In genomic region chr3:10345911-10346310, GRCh38 we compare ENCODE assay signal across 16 cellular contexts. TPM values are rescaled to one million over a fixed set of nuclear protein-coding genes. Genes with fewer than 3 reads are reported as not detected.
DNase-seq lines count a peak whose midpoint lies in the region; ATAC-seq, FAIRE-seq and TF ChIP-seq lines count a peak whose summit lies in the region.
"Had no signal": no experiment of that assay in that cellular context is flagged by ENCODE, and none has a peak within 500 bp of the region (broad histone marks: within the 10 kb centered on the region; RNA-seq: fewer than 3 reads in every experiment).

No MANE protein-coding gene starts in this region.

- H3K4me1 ChIP-seq in BLaER1 treated with 17β-estradiol and CSF1 and Interleukin-3, amounts not matched to agents 10 nM and 100 nM: peaks cover 11 to 100% (median 89%) of the 10 kb centered on the region in 10 experiments; a peak in 19 of 20 replicates
- no peaks in the 10 kb centered on the region for H3K4me1 ChIP-seq in neuronal stem cell (ENCODE audit: control insufficient read depth in 2 of 2, insufficient read depth in 1 of 2, low read depth in 1 of 2, low read length in 2 of 2)
- peaks cover 0 to 3% of the 10 kb centered on the region in 2 experiments; a peak in 1 of 4 replicates for H3K4me1 ChIP-seq in SK-N-SH (ENCODE audit: control insufficient read depth in 1 of 2, insufficient read depth in 2 of 2, low read depth in 1 of 2, low read length in 1 of 2)

- POLR2A ChIA-PET in SK-N-SH (lab: Yijun Ruan, JAX): no interaction called here

- H3K23ac ChIP-seq in neuronal stem cell (ENCODE audit: low read depth, low read length, poor library complexity): no peak overlapping the region

- no CpG with 5 or more reads among the region's 15 CpGs for WGBS in neuronal stem cell (ENCODE audit: extremely low coverage in 2 of 2, insufficient read length in 2 of 2, insufficient replicate concordance in 1 of 2), 2 donors
- WGBS in SK-N-SH (ENCODE audit: low lambda C conversion rate): 88% methylated on average over 6 of the region's 15 CpGs

- TF ChIP-seq RAD21 in SK-N-SH (IDR thresholded peaks at IDR 0.05; ENCODE audit: low read length): no peak

- H2AFZ ChIP-seq in neuronal stem cell (ENCODE audit: low read length): no peak overlapping the region
- no peak overlapping the region for H2AFZ ChIP-seq in SK-N-SH (ENCODE audit: low read depth)

- no peak for TF ChIP-seq CTCF in SK-N-SH (IDR thresholded peaks at IDR 0.05)

- H3K9me2 ChIP-seq in SK-N-SH: no peaks in the 10 kb centered on the region

- no peaks in the 10 kb centered on the region for H3K79me2 ChIP-seq in SK-N-SH (ENCODE audit: insufficient read depth)

- peak overlapping the region in 4 of 11 experiments; percentile 10 to 48 (median 24); a peak in 4 of 22 replicates for H3K27ac ChIP-seq in BLaER1 treated with 17β-estradiol and CSF1 and Interleukin-3, amounts not matched to agents 10 nM and 100 nM
- no peak overlapping the region for H3K27ac ChIP-seq in neuronal stem cell (replicated peaks; ENCODE audit: low read length)
- no peak overlapping the region for H3K27ac ChIP-seq in SK-N-SH (ENCODE audit: low read depth in 2 of 2, low read length in 1 of 2)
- H3K27ac ChIP-seq: C4-2B had no signal

- 0 out of 22 replicates have a peak, but pooled peaks cover 0 to 6% (median 0%) of the 10 kb centered on the region in 11 experiments for H3K27me3 ChIP-seq in BLaER1 treated with 17β-estradiol and CSF1 and Interleukin-3, amounts not matched to agents 10 nM and 100 nM
- peaks cover 0 to 47% (median 0%) of the 10 kb centered on the region in 3 experiments for H3K27me3 ChIP-seq in neuronal stem cell (ENCODE audit: control insufficient read depth in 3 of 3, insufficient read depth in 3 of 3, low read depth in 1 of 3, low read length in 3 of 3)
- H3K27me3 ChIP-seq in SK-N-SH (ENCODE audit: insufficient read depth): no peaks in the 10 kb centered on the region

- H3K36me3 ChIP-seq in BLaER1 treated with 17β-estradiol and CSF1 and Interleukin-3, amounts not matched to agents 10 nM and 100 nM: peaks cover 0 to 19% (median 0%) of the 10 kb centered on the region in 11 experiments; a peak in 5 of 22 replicates
- no peaks in the 10 kb centered on the region for H3K36me3 ChIP-seq in neuronal stem cell (replicated peaks in 1 of 2; ENCODE audit: control insufficient read depth in 2 of 2, insufficient read depth in 2 of 2, low read length in 2 of 2)
- no peaks in the 10 kb centered on the region for H3K36me3 ChIP-seq in SK-N-SH (replicated peaks in 1 of 2; ENCODE audit: control insufficient read depth in 1 of 2, insufficient read depth in 2 of 2, low read length in 1 of 2)

- peak overlapping the region; percentile 51 for H2AK5ac ChIP-seq in neuronal stem cell (ENCODE audit: low read depth, low read length)

- no peak overlapping the region for H2BK12ac ChIP-seq in neuronal stem cell (ENCODE audit: low read length)

- FAIRE-seq in GM19239 (lab: Jason Lieb, UNC): no peak
- FAIRE-seq: HepG2 had no signal

- no peaks in the 10 kb centered on the region; a peak in 1 of 22 replicates for H4K20me1 ChIP-seq in BLaER1 treated with 17β-estradiol and CSF1 and Interleukin-3, amounts not matched to agents 10 nM and 100 nM
- H4K20me1 ChIP-seq in SK-N-SH (ENCODE audit: insufficient read depth): no peaks in the 10 kb centered on the region

- DNase-seq in cerebellar cortex (ENCODE audit: low spot score): peak; percentile 38
- DNase-seq in neuronal stem cell (ENCODE audit: low spot score): no peak
- DNase-seq in SK-N-SH: no peak
- DNase-seq in GM19239 (ENCODE audit: insufficient read length, low spot score): no peak
- DNase-seq in T-helper 1 cell: no peak
- DNase-seq: 8988T; CD4-positive, alpha-beta memory T cell; DMS153; DMS79; GF-D8; GOT3; H9 had no signal

- no peak overlapping the region for H2BK5ac ChIP-seq in neuronal stem cell (ENCODE audit: low read length)

- H3K4ac ChIP-seq in neuronal stem cell (ENCODE audit: low read length): no peak overlapping the region

- no peak for ATAC-seq in HG03196 (IDR thresholded peaks at IDR 0.05; ENCODE audit: unreplicated experiment)
- ATAC-seq: HepG2 had no signal

- H2BK15ac ChIP-seq in neuronal stem cell (ENCODE audit: low read length): no peak overlapping the region

- H4K8ac ChIP-seq in neuronal stem cell (ENCODE audit: low read depth, low read length): no peak overlapping the region

- CTCF ChIA-PET in SK-N-SH (lab: Yijun Ruan, JAX): interaction anchor here (1.1 to 11.5 kb wide), 6 partner anchors 17 to 393 kb away, joined by 3 to 166 read pairs (median 11); no protein-coding TSS in a partner anchor

- no peaks in the 10 kb centered on the region for H3F3A ChIP-seq in SK-N-SH (replicated peaks; ENCODE audit: insufficient read depth)

- H3K4me2 ChIP-seq in BLaER1 treated with 17β-estradiol and CSF1 and Interleukin-3, amounts not matched to agents 10 nM and 100 nM: peak overlapping the region in 9 of 11 experiments; percentile 55 to 95 (median 85); a peak in 18 of 22 replicates
- H3K4me2 ChIP-seq in neuronal stem cell (ENCODE audit: insufficient read depth, low read length, poor library complexity, severe bottlenecking) (no peak overlapping the region), SK-N-SH (no peak overlapping the region)

- no peak overlapping the region for H3K14ac ChIP-seq in neuronal stem cell (ENCODE audit: low read length)

- no peak overlapping the region for H3K4me3 ChIP-seq in BLaER1 treated with 17β-estradiol and CSF1 and Interleukin-3, amounts not matched to agents 10 nM and 100 nM
- H3K4me3 ChIP-seq in neuronal stem cell (ENCODE audit: low read length in 2 of 2) (no peak overlapping the region), SK-N-SH (ENCODE audit: low read depth in 2 of 2, low read length in 1 of 2) (no peak overlapping the region)

- no peak overlapping the region for H4K91ac ChIP-seq in neuronal stem cell (ENCODE audit: low read depth, low read length, poor library complexity)

- no peaks in the 10 kb centered on the region for H3K79me1 ChIP-seq in neuronal stem cell (ENCODE audit: low read depth, low read length)

- H3K9me3 ChIP-seq in BLaER1 treated with 17β-estradiol and CSF1 and Interleukin-3, amounts not matched to agents 10 nM and 100 nM (replicated peaks in 1 of 11): no peaks in the 10 kb centered on the region
- no peaks in the 10 kb centered on the region for H3K9me3 ChIP-seq in neuronal stem cell (replicated peaks in 1 of 2; ENCODE audit: control insufficient read depth in 2 of 2, insufficient read depth in 1 of 2, low read depth in 1 of 2, low read length in 2 of 2)
- no peaks in the 10 kb centered on the region for H3K9me3 ChIP-seq in SK-N-SH

- peak overlapping the region; percentile 51 for H3K18ac ChIP-seq in neuronal stem cell (ENCODE audit: low read length)

- H2BK120ac ChIP-seq in neuronal stem cell (ENCODE audit: low read depth, low read length): no peak overlapping the region

- peak overlapping the region in 4 of 11 experiments; percentile 8 to 54 (median 20); a peak in 6 of 22 replicates for H3K9ac ChIP-seq in BLaER1 treated with 17β-estradiol and CSF1 and Interleukin-3, amounts not matched to agents 10 nM and 100 nM
- H3K9ac ChIP-seq in neuronal stem cell (ENCODE audit: low read depth, low read length, poor library complexity): no peak overlapping the region
- no peak overlapping the region for H3K9ac ChIP-seq in SK-N-SH

- TF ChIP-seq EP300 in SK-N-SH (IDR thresholded peaks at IDR 0.05; ENCODE audit: borderline replicate concordance in 1 of 2, low read depth in 1 of 2, low read length in 1 of 2): no peak

TF ChIP-seq in SK-N-SH, 30 proteins besides CTCF, POLR2A, EP300 and RAD21:
- TF ChIP-seq FOSL2 (IDR thresholded peaks at IDR 0.05; ENCODE audit: borderline replicate concordance, low read depth) (no peak), TEAD4 (IDR thresholded peaks at IDR 0.05; ENCODE audit: borderline replicate concordance, insufficient read depth) (no peak), RFX5 (IDR thresholded peaks at IDR 0.05; ENCODE audit: low read length) (no peak), SIN3A (IDR thresholded peaks at IDR 0.05; ENCODE audit: borderline replicate concordance, low read depth, low read length) (no peak)

RNA-seq across cellular contexts. Expression of gene SEC13, which starts 25.0 kb away (rescaled TPM):
- 103 TPM for polyA plus RNA-seq in neuronal stem cell (2013, experiment 1 of 2)
- 99.6 TPM for polyA plus RNA-seq in neuronal stem cell (2013, experiment 2 of 2)
- 198 and 215 TPM in 2 replicates for polyA plus RNA-seq in SK-N-SH (2012; rRNA removed)
- polyA plus RNA-seq in SK-N-SH (2012; cell fraction: cytosol; rRNA removed): 114 and 157 TPM in 2 replicates
- 214 and 216 TPM in 2 replicates for polyA plus RNA-seq in SK-N-SH (2012; cell fraction: nucleus; rRNA removed)

RNA-seq across cellular contexts. Expression of gene GHRL, which starts 53.2 kb away (rescaled TPM):
- not detected for polyA plus RNA-seq in neuronal stem cell (2013, experiment 1 of 2)
- 0.21 TPM for polyA plus RNA-seq in neuronal stem cell (2013, experiment 2 of 2)
- not detected in 2 replicates for polyA plus RNA-seq in SK-N-SH (2012; rRNA removed)
- not detected in 2 replicates for polyA plus RNA-seq in SK-N-SH (2012; cell fraction: cytosol; rRNA removed)
- 0.29 and 0.31 TPM in 2 replicates for polyA plus RNA-seq in SK-N-SH (2012; cell fraction: nucleus; rRNA removed)
- polyA plus RNA-seq: HepG2 had no signal

Comparison
In these comparisons a context has a peak if more than half of its experiments do, and no peak if none do; other contexts are left out.
1. H3K4me2 ChIP-seq: peak in BLaER1 treated with 17β-estradiol and CSF1 and Interleukin-3, amounts not matched to agents 10 nM and 100 nM (9 of 11); none in neuronal stem cell (single experiment) and SK-N-SH (single experiment).